Comparison of ENCODE assay signal across 1 cellular context in the genomic region with DNA sequence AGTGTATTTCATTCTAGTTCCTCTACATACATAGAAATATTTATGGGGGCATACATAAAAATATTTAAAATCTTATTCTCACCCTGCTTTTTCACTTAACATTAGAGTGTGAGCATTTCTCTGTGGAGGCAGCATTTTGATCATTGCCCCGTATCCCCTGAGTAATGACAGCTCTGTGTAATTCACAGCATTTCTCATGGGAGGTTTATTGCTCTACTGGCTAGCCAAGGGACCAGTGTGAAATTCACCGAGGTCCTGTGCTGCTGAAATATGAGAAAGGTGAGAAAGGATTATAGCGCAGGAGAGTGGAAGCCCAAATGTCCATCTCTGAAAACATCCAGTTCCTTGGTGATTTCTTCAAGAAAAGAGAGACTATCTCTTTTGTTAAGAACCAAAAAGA.
TF ChIP-seq lines count a peak whose summit lies in the region.

No MANE protein-coding gene starts in this region.

TF ChIP-seq in SK-N-SH treated with all-trans-retinoic acid at 6 μM for 48 hours, 23 proteins besides CTCF, POLR2A, EP300 and RAD21 (continued from another document):
- TF ChIP-seq, protein P1, sequence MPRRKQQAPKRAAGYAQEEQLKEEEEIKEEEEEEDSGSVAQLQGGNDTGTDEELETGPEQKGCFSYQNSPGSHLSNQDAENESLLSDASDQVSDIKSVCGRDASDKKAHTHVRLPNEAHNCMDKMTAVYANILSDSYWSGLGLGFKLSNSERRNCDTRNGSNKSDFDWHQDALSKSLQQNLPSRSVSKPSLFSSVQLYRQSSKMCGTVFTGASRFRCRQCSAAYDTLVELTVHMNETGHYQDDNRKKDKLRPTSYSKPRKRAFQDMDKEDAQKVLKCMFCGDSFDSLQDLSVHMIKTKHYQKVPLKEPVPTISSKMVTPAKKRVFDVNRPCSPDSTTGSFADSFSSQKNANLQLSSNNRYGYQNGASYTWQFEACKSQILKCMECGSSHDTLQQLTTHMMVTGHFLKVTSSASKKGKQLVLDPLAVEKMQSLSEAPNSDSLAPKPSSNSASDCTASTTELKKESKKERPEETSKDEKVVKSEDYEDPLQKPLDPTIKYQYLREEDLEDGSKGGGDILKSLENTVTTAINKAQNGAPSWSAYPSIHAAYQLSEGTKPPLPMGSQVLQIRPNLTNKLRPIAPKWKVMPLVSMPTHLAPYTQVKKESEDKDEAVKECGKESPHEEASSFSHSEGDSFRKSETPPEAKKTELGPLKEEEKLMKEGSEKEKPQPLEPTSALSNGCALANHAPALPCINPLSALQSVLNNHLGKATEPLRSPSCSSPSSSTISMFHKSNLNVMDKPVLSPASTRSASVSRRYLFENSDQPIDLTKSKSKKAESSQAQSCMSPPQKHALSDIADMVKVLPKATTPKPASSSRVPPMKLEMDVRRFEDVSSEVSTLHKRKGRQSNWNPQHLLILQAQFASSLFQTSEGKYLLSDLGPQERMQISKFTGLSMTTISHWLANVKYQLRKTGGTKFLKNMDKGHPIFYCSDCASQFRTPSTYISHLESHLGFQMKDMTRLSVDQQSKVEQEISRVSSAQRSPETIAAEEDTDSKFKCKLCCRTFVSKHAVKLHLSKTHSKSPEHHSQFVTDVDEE (CRISPR knock-in tag; IDR thresholded peaks at IDR 0.05): no peak
- TF ChIP-seq ZNF70 (CRISPR knock-in tag; IDR thresholded peaks at IDR 0.05) (no peak), TOX (CRISPR knock-in tag; IDR thresholded peaks at IDR 0.05; ENCODE audit: borderline replicate concordance) (no peak), ZFP30 (CRISPR knock-in tag; IDR thresholded peaks at IDR 0.05) (no peak), SNAI2 (CRISPR knock-in tag; IDR thresholded peaks at IDR 0.05) (no peak)
- TF ChIP-seq, protein P2, sequence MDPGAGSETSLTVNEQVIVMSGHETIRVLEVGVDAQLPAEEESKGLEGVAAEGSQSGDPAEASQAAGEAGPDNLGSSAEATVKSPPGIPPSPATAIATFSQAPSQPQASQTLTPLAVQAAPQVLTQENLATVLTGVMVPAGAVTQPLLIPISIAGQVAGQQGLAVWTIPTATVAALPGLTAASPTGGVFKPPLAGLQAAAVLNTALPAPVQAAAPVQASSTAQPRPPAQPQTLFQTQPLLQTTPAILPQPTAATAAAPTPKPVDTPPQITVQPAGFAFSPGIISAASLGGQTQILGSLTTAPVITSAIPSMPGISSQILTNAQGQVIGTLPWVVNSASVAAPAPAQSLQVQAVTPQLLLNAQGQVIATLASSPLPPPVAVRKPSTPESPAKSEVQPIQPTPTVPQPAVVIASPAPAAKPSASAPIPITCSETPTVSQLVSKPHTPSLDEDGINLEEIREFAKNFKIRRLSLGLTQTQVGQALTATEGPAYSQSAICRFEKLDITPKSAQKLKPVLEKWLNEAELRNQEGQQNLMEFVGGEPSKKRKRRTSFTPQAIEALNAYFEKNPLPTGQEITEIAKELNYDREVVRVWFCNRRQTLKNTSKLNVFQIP (CRISPR knock-in tag; IDR thresholded peaks at IDR 0.05; ENCODE audit: borderline replicate concordance, low read depth): no peak
- TF ChIP-seq, protein P3, sequence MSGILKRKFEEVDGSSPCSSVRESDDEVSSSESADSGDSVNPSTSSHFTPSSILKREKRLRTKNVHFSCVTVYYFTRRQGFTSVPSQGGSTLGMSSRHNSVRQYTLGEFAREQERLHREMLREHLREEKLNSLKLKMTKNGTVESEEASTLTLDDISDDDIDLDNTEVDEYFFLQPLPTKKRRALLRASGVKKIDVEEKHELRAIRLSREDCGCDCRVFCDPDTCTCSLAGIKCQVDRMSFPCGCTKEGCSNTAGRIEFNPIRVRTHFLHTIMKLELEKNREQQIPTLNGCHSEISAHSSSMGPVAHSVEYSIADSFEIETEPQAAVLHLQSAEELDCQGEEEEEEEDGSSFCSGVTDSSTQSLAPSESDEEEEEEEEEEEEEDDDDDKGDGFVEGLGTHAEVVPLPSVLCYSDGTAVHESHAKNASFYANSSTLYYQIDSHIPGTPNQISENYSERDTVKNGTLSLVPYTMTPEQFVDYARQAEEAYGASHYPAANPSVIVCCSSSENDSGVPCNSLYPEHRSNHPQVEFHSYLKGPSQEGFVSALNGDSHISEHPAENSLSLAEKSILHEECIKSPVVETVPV (CRISPR knock-in tag; IDR thresholded peaks at IDR 0.05): no peak
